18 cellular contexts compared by ENCODE assay signal in the genomic region with DNA sequence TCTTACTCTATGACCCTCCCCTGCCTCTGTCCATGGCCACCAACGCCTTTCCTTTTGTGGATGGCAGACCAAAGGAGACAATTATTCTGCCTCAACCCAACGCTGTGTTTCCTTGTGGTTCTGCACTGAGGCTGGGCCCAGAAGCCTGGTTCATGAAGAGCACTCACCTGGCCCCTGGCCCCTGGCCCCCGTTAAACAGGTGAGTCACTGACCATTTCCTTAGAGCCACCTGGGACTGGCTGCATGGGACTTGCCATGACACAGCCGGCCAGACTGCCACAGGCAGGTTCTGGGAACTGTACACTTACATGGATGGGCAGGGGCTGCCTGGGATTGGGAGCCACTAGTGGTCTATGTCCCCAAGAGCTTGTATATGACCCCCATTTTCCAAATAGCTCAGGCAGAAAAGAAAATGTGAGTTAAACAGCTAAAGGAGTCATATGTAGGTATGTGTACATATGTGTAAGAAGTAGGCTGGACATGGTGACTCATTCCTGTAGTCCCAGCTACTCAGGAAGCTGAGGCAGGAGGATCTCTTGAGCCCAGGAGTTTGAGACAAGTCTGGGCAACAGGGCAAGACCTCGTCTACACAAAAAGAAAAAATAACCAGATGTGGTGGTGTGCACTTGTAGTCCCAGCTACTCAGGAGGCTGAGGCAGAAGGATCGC.
DNase-seq lines count a peak whose midpoint lies in the region; TF ChIP-seq lines count a peak whose summit lies in the region.
"Had no signal": no experiment of that assay in that cellular context is flagged by ENCODE, and none has a peak within 500 bp of the region (broad histone marks: within the 10 kb centered on the region; RNA-seq: fewer than 3 reads in every experiment).

No MANE protein-coding gene starts in this region.

- intact Hi-C loops in MCF 10A (cut with micrococcal nuclease): no loop called here
- intact Hi-C loops in breast epithelium (cut with DNase I; ENCODE audit: low total_unique reads): no loop called here

- H3K4me3 Mint-ChIP-seq in MCF 10A (ENCODE audit: unreplicated experiment) (no peak overlapping the region), chondrocyte (ENCODE audit: unreplicated experiment) (no peak overlapping the region)
- H3K4me3 Mint-ChIP-seq: H9 had no signal

- H3K27me3 ChIP-seq in breast epithelium: no peaks in the 10 kb centered on the region

- H3K36me3 Mint-ChIP-seq in MCF 10A (ENCODE audit: insufficient read depth, unreplicated experiment) (peaks cover 7% of the 10 kb centered on the region), chondrocyte (ENCODE audit: low read depth) (peaks cover 18% of the 10 kb centered on the region)

- CTCF ChIA-PET in MCF 10A (lab: Yijun Ruan, JAX): interaction anchor here (0.9 kb wide), 1 partner anchor 22 kb away, joined by 4 read pairs; no protein-coding TSS in a partner anchor

- DNase-seq in MCF 10A (ENCODE audit: unreplicated experiment): peak; percentile 69
- no peak for DNase-seq in breast epithelium (ENCODE audit: low spot score in 2 of 2)
- DNase-seq in RPMI7951 (ENCODE audit: low read depth): peak; percentile 30
- DNase-seq in chondrocyte (ENCODE audit: low spot score): no peak
- DNase-seq in skeletal muscle cell (ENCODE audit: low read depth): peak; percentile 24
- DNase-seq in cerebellar cortex (ENCODE audit: low spot score): no peak
- no peak for DNase-seq in glomerular visceral epithelial cell (ENCODE audit: extremely low spot score)
- DNase-seq in AG20443 (ENCODE audit: low spot score): no peak
- DNase-seq: AML-193; DMS 273 treated with DMSO at 0.1 percent for 48 hours; effector memory CD4-positive, alpha-beta T cell; H9; head of caudate nucleus; left colon; NCI-H1436 treated with DMSO at 0.1 percent for 48 hours; NCI-H510A; OCI-M1 had no signal

- no peak for TF ChIP-seq POLR2A in breast epithelium (IDR thresholded peaks at IDR 0.05)

- H3K27me3 Mint-ChIP-seq in MCF 10A (ENCODE audit: insufficient read depth, unreplicated experiment): no peaks in the 10 kb centered on the region
- H3K27me3 Mint-ChIP-seq in chondrocyte (ENCODE audit: low read depth): no peaks in the 10 kb centered on the region

- no peak for TF ChIP-seq CTCF in MCF 10A (IDR thresholded peaks at IDR 0.05; ENCODE audit: unreplicated experiment)
- TF ChIP-seq CTCF in breast epithelium (IDR thresholded peaks at IDR 0.05): no peak
- TF ChIP-seq CTCF in chondrocyte (IDR thresholded peaks at IDR 0.05): no peak

- POLR2A ChIA-PET in MCF 10A (lab: Yijun Ruan, JAX): interaction anchor here (0.8 to 1.6 kb wide), 2 partner anchors 10 to 22 kb away, joined by 5 to 10 read pairs; no protein-coding TSS in a partner anchor

- H3K4me1 Mint-ChIP-seq in MCF 10A (ENCODE audit: insufficient read depth, unreplicated experiment): peaks cover 33% of the 10 kb centered on the region
- peaks cover 48% of the 10 kb centered on the region for H3K4me1 Mint-ChIP-seq in chondrocyte (ENCODE audit: low read depth)

- H3K27ac ChIP-seq in breast epithelium: no peak overlapping the region

- no TSS peak for BruUV-seq in MCF 10A (replicated peaks; lab: Mats Ljungman, UMichigan)

- H3K9me3 Mint-ChIP-seq in MCF 10A (ENCODE audit: unreplicated experiment): no peaks in the 10 kb centered on the region
- H3K9me3 Mint-ChIP-seq in chondrocyte (ENCODE audit: low read depth): no peaks in the 10 kb centered on the region
- H3K9me3 Mint-ChIP-seq: H9 had no signal

- no peaks in the 10 kb centered on the region for H3K9me3 ChIP-seq in breast epithelium

- H3K4me1 ChIP-seq in breast epithelium: no peaks in the 10 kb centered on the region

- no peak overlapping the region for H3K4me3 ChIP-seq in breast epithelium
- H3K4me3 ChIP-seq in skeletal muscle cell (ENCODE audit: low read depth, low read length): no peak overlapping the region
- H3K4me3 ChIP-seq: K562 had no signal

- H3K27ac Mint-ChIP-seq in MCF 10A (ENCODE audit: low read depth, unreplicated experiment) (peak overlapping the region; percentile 78), chondrocyte (ENCODE audit: unreplicated experiment) (peak overlapping the region; percentile 27)
- H3K27ac Mint-ChIP-seq: H9 had no signal

- H3K36me3 ChIP-seq in breast epithelium: no peaks in the 10 kb centered on the region

Comparison
In these comparisons a context has a peak if more than half of its experiments do, and no peak if none do; other contexts are left out.
1. DNase-seq: peak in MCF 10A (single experiment), RPMI7951 (single experiment) and skeletal muscle cell (single experiment); none in breast epithelium (0 of 2), chondrocyte (single experiment), cerebellar cortex (single experiment), glomerular visceral epithelial cell (single experiment) and AG20443 (single experiment).